Comparison of ENCODE assay signal across 21 cellular contexts in the genomic region with DNA sequence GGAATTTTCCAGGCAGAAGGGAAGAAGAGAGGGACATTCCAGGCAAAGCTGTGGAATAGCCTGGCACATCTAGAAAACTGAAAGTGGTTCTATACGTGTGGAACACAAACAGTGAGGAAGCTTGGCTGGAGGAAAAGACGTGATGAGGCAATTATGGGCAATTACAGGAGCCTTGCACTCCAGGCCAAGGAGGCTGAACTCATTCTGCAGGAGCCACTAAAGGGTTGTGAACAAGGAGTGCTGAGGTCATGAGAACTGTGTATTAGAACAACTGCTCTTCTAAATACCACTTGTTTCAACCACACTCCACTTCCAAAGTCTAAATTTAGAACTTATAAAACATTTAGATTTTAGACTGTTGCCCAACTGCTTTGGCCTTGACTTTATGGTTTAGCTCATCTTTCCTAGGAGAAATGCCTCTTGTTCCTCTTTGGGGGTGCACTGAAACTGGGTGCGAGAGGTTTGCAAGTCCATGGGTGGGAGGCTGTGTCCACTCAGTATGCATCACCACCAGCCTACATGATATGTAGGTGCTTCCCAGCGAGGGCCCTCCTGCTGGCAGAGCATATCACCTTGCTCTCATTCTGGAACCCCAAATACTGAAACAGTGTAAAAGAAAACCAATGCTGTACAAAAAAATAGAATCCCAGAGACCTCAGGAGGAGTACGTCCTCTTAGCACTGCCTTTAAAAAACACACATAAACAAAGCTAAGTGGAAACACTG.
A peak's percentile ranks its signal among the peaks of the same experiment; 100 is the strongest.
DNase-seq lines count a peak whose midpoint lies in the region; ATAC-seq and TF ChIP-seq lines count a peak whose summit lies in the region.
"Had no signal": no experiment of that assay in that cellular context is flagged by ENCODE, and none has a peak within 500 bp of the region (broad histone marks: within the 10 kb centered on the region; RNA-seq: fewer than 3 reads in every experiment).

No MANE protein-coding gene starts in this region.

- H3K9me3 Mint-ChIP-seq in T-helper 2 cell treated with Interferon-gamma antibody and Interleukin-4, amounts not matched to agents 5 μg/mL and 100 μg/mL, for 36 hours, result peaks cover 20% of the 10 kb centered on the region
- H3K9me3 Mint-ChIP-seq in activated CD4-positive, alpha-beta memory T cell treated with anti-CD3 and anti-CD28 coated beads for 36 hours, result peaks cover 17% of the 10 kb centered on the region

- H3K9ac ChIP-seq in KMS-11, result peak overlapping the region; percentile 10; the same call in 1 of the 2 replicates
- no peak overlapping the region for H3K9ac ChIP-seq in colonic mucosa (ENCODE audit: low read depth in 2 of 2, low read length in 2 of 2)

- peaks cover 20% of the 10 kb centered on the region for H3K36me3 Mint-ChIP-seq in T-helper 2 cell treated with Interferon-gamma antibody and Interleukin-4, amounts not matched to agents 5 μg/mL and 100 μg/mL, for 36 hours (ENCODE audit: low read depth)
- H3K36me3 Mint-ChIP-seq in activated CD4-positive, alpha-beta memory T cell treated with anti-CD3 and anti-CD28 coated beads for 36 hours, result peaks cover 34% of the 10 kb centered on the region

- peaks cover 18% of the 10 kb centered on the region; the same call in 1 of the 2 replicates for H3K79me2 ChIP-seq in KMS-11 (ENCODE audit: insufficient read depth, low read depth)

- H3K36me3 ChIP-seq in KMS-11 (ENCODE audit: insufficient read depth) (no peaks in the 10 kb centered on the region), colonic mucosa (no peaks in the 10 kb centered on the region), neutrophil (no peaks in the 10 kb centered on the region)
- H3K36me3 ChIP-seq: ovary had no signal

- H2AFZ ChIP-seq in KMS-11 (ENCODE audit: low read depth), result no peak overlapping the region

- no peaks in the 10 kb centered on the region for H3K27me3 Mint-ChIP-seq in T-helper 2 cell treated with Interferon-gamma antibody and Interleukin-4, amounts not matched to agents 5 μg/mL and 100 μg/mL, for 36 hours (ENCODE audit: low read depth)
- no peaks in the 10 kb centered on the region for H3K27me3 Mint-ChIP-seq in activated CD4-positive, alpha-beta memory T cell treated with anti-CD3 and anti-CD28 coated beads for 36 hours
- H3K27me3 Mint-ChIP-seq: brain, IgD-negative memory B cell had no signal

- TF ChIP-seq CTCF in KMS-11 (conservative IDR thresholded peaks at IDR 0.05; ENCODE audit: low read depth, low read length) (no peak), colonic mucosa (IDR thresholded peaks at IDR 0.05) (no peak), neutrophil (IDR thresholded peaks at IDR 0.05) (no peak)

- DNase-seq in NCI-H2227 treated with DMSO at 0.1 percent for 48 hours (lab: John Stamatoyannopoulos, UW), result peak; percentile 19
- DNase-seq in colonic mucosa, result peak; percentile 27
- DNase-seq in T-helper 2 cell treated with Interferon-gamma antibody and Interleukin-4, amounts not matched to agents 5 μg/mL and 100 μg/mL, for 36 hours (ENCODE audit: low spot score), result no peak
- DNase-seq in A172 (ENCODE audit: low spot score), result no peak
- DNase-seq in activated CD4-positive, alpha-beta memory T cell treated with anti-CD3 and anti-CD28 coated beads for 36 hours, result no peak
- DNase-seq: activated CD4-positive, alpha-beta T cell treated with anti-CD3 and anti-CD28 coated beads, Interleukin-2, amount 50 U/mL, for 4 hours; activated T-cell treated with anti-CD3 and anti-CD28 coated beads, Interleukin-2, amount 50 U/mL, for 4 hours; COR-L47; H7; NCI-H1048; NCI-H748 treated with DMSO at 0.1 percent for 48 hours; ovary; stimulated activated CD8-positive, alpha-beta memory T cell treated with anti-CD3 and anti-CD28 coated beads, Interleukin-4, amount 100 ng/mL, for 48 hours had no signal

- no peaks in the 10 kb centered on the region for H4K20me1 ChIP-seq in KMS-11 (ENCODE audit: insufficient read depth)

- intact Hi-C loops in colonic mucosa (cut with DNase I), result no loop called here
- intact Hi-C loops in activated CD4-positive, alpha-beta memory T cell treated with anti-CD3 and anti-CD28 coated beads for 36 hours (cut with micrococcal nuclease), result no loop called here

- peaks cover 5% of the 10 kb centered on the region for H3K4me1 Mint-ChIP-seq in T-helper 2 cell treated with Interferon-gamma antibody and Interleukin-4, amounts not matched to agents 5 μg/mL and 100 μg/mL, for 36 hours (ENCODE audit: low read depth)
- H3K4me1 Mint-ChIP-seq in activated CD4-positive, alpha-beta memory T cell treated with anti-CD3 and anti-CD28 coated beads for 36 hours (ENCODE audit: low read depth), result peaks cover 1% of the 10 kb centered on the region

- H3K4me3 Mint-ChIP-seq in T-helper 2 cell treated with Interferon-gamma antibody and Interleukin-4, amounts not matched to agents 5 μg/mL and 100 μg/mL, for 36 hours, result no peak overlapping the region
- no peak overlapping the region for H3K4me3 Mint-ChIP-seq in activated CD4-positive, alpha-beta memory T cell treated with anti-CD3 and anti-CD28 coated beads for 36 hours
- H3K4me3 Mint-ChIP-seq: activated T-cell treated with anti-CD3 and anti-CD28 coated beads, Interleukin-2, amount 50 U/mL, for 4 hours; brain; IgD-negative memory B cell had no signal

- POLR2A ChIA-PET in activated CD4-positive, alpha-beta memory T cell treated with anti-CD3 and anti-CD28 coated beads for 36 hours (lab: Charles Lee), result no interaction called here

- H3K9me3 ChIP-seq in colonic mucosa (no peaks in the 10 kb centered on the region), neutrophil (no peaks in the 10 kb centered on the region)
- H3K9me3 ChIP-seq: ovary had no signal

- H3K4me3 ChIP-seq in KMS-11 (IDR thresholded peaks at IDR 0.05; ENCODE audit: insufficient read depth, low read depth, low read length), result no peak overlapping the region
- H3K4me3 ChIP-seq in colonic mucosa, result no peak overlapping the region
- no peak overlapping the region for H3K4me3 ChIP-seq in neutrophil (ENCODE audit: low read depth in 1 of 2, low read length in 1 of 2)
- H3K4me3 ChIP-seq: ovary, skin epidermis had no signal

- H3K4me1 ChIP-seq in KMS-11 (ENCODE audit: low read depth, poor library complexity, severe bottlenecking), result peaks cover 46% of the 10 kb centered on the region
- H3K4me1 ChIP-seq in colonic mucosa, result peaks cover 5% of the 10 kb centered on the region
- H3K4me1 ChIP-seq in neutrophil (ENCODE audit: control insufficient read depth in 1 of 2, insufficient read depth in 1 of 2, low read depth in 1 of 2, low read length in 1 of 2), result peaks cover 6 to 9% of the 10 kb centered on the region in 2 experiments

- peak overlapping the region; percentile 54 for H3K27ac ChIP-seq in KMS-11
- no peak overlapping the region for H3K27ac ChIP-seq in colonic mucosa
- peak overlapping the region; percentile 13 for H3K27ac ChIP-seq in neutrophil
- H3K27ac ChIP-seq: ovary, skin epidermis had no signal

- no peak for ATAC-seq in GM18907 (IDR thresholded peaks at IDR 0.05; ENCODE audit: unreplicated experiment)
- ATAC-seq: activated naive CD4-positive, alpha-beta T cell treated with anti-CD3 and anti-CD28 coated beads, Interleukin-2, amount 50 U/mL, for 72 hours; activated T-cell treated with anti-CD3 and anti-CD28 coated beads, Interleukin-2, amount 50 U/mL, for 4 hours; left lobe of liver had no signal

- H3K27me3 ChIP-seq in KMS-11 (ENCODE audit: insufficient read depth, low read depth) (no peaks in the 10 kb centered on the region), colonic mucosa (no peaks in the 10 kb centered on the region), neutrophil (no peaks in the 10 kb centered on the region)
- H3K27me3 ChIP-seq: ovary had no signal

- peak overlapping the region; percentile 69 for H3K4me2 ChIP-seq in KMS-11

- no peak overlapping the region for H3K27ac Mint-ChIP-seq in T-helper 2 cell treated with Interferon-gamma antibody and Interleukin-4, amounts not matched to agents 5 μg/mL and 100 μg/mL, for 36 hours
- H3K27ac Mint-ChIP-seq in activated CD4-positive, alpha-beta memory T cell treated with anti-CD3 and anti-CD28 coated beads for 36 hours, result no peak overlapping the region
- H3K27ac Mint-ChIP-seq: IgD-negative memory B cell had no signal

- CTCF ChIA-PET in activated CD4-positive, alpha-beta memory T cell treated with anti-CD3 and anti-CD28 coated beads for 36 hours (lab: Charles Lee), result no interaction called here

Comparison
In these comparisons a context has a peak if more than half of its experiments do, and no peak if none do; other contexts are left out.
1. DNase-seq: peak in NCI-H2227 treated with DMSO at 0.1 percent for 48 hours (single experiment) and colonic mucosa (single experiment); none in T-helper 2 cell treated with Interferon-gamma antibody and Interleukin-4, amounts not matched to agents 5 μg/mL and 100 μg/mL, for 36 hours (single experiment), A172 (single experiment) and activated CD4-positive, alpha-beta memory T cell treated with anti-CD3 and anti-CD28 coated beads for 36 hours (single experiment).